ENCODE assay signal across 13 cellular contexts in the genomic region with DNA sequence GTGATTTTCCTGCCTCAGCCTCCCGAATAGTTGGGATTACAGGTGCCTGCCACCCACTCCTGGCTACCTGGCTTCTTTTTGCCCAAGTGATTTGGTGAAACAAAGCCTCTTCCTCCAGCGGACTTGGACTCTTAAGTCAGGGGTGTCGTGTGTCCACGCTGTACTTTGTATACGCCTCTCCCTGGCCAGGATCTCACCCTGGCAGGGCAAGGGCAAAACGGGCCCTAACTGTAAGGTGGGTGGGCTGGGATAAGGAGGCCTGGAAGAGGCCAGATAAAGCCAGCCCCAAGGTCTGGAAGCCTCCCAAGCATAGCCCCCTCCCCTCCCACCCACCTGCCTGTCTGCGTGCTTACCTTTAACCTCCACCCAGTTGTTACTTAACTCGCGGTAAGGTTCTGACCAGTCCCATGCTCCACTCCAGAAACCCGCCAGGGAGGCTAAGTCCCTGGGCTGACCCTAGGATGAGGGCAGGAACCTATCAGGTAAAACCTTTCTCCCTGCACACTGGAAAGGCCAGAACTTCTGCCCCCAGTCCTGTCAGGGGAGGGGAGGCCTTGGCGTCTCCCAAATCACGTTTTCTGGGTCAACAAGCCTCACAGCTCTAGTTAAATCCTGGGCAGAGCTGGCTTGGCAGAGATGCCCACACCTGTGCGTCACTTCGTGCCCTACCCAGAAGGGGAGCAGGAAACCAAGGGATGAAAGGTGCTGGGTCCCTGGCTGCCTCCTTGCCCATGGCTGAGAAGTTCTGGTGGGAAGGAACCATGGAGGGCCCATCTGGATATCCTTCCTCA. TPM values are rescaled to one million over a fixed set of nuclear protein-coding genes. Genes with fewer than 3 reads are reported as not detected.
A peak's percentile ranks its signal among the peaks of the same experiment; 100 is the strongest.
DNase-seq lines count a peak whose midpoint lies in the region; ATAC-seq, FAIRE-seq and TF ChIP-seq lines count a peak whose summit lies in the region.
"Had no signal": no experiment of that assay in that cellular context is flagged by ENCODE, and none has a peak within 500 bp of the region (broad histone marks: within the 10 kb centered on the region; RNA-seq: fewer than 3 reads in every experiment).

No MANE protein-coding gene starts in this region.

- TF ChIP-seq CTCF in Panc1 (IDR thresholded peaks at IDR 0.05) = no peak
- TF ChIP-seq CTCF in psoas muscle (IDR thresholded peaks at IDR 0.05) = no peak

- no peak for FAIRE-seq in GM12891 (lab: Jason Lieb, UNC)

- POLR2A ChIA-PET in Panc1 (lab: Charles Lee) = no interaction called here

- TF ChIP-seq POLR2A in GM12891 (IDR thresholded peaks at IDR 0.05; ENCODE audit: low read depth, low read length) = peak; percentile 60

- H3K4me3 ChIP-seq in Panc1 (ENCODE audit: low read depth in 2 of 2, low read length in 2 of 2) (no peak overlapping the region), psoas muscle (no peak overlapping the region)
- H3K4me3 ChIP-seq: tibial artery had no signal

- H3K27me3 ChIP-seq in Panc1 (ENCODE audit: control insufficient read depth, insufficient read depth, low read length) (no peaks in the 10 kb centered on the region), psoas muscle (ENCODE audit: insufficient read depth in 3 of 3, low read length in 2 of 3) (no peaks in the 10 kb centered on the region)
- H3K27me3 ChIP-seq: tibial artery had no signal

- H3K36me3 ChIP-seq in Panc1 (ENCODE audit: control insufficient read depth, insufficient read depth, low read length) (peaks cover 9% of the 10 kb centered on the region), psoas muscle (ENCODE audit: insufficient read depth in 1 of 2, low read depth in 1 of 2) (peaks cover 2 to 40% of the 10 kb centered on the region in 2 donors)

- WGBS in psoas muscle, 3 donors = 53 to 70% (median 61%) methylated on average over 14 of the region's 14 CpGs

- H3K27ac ChIP-seq in Panc1 (ENCODE audit: low read length) = no peak overlapping the region
- no peak overlapping the region for H3K27ac ChIP-seq in psoas muscle
- H3K27ac ChIP-seq: tibial artery had no signal

- no peaks in the 10 kb centered on the region for H3K9me3 ChIP-seq in Panc1 (ENCODE audit: control insufficient read depth, insufficient read depth, low read depth, low read length)
- no peaks in the 10 kb centered on the region for H3K9me3 ChIP-seq in psoas muscle
- H3K9me3 ChIP-seq: tibial artery had no signal

- intact Hi-C loops in Panc1 (cut with micrococcal nuclease; ENCODE audit: unreplicated experiment) (no loop called here), left colon (cut with DNase I, micrococcal nuclease) (loop anchor here in 1 of 2 donors (10.0 kb wide), 1 partner anchor 81 kb away; a partner anchor contains a TSS), psoas muscle (cut with DNase I) (no loop called here)

- peak; percentile 47 for ATAC-seq in Panc1
- ATAC-seq in left colon = peak; percentile 17
- peak in 3 of 4 donors; percentile 21 to 33 (median 29) for ATAC-seq in psoas muscle
- ATAC-seq: effector memory CD8-positive, alpha-beta T cell had no signal

- in situ Hi-C loops in Panc1 (cut with HindIII; ENCODE audit: low pct_unique_long_range_greater_than_20kb, low sequenced_read_pairs) = no loop called here

- CTCF ChIA-PET in Panc1 (lab: Charles Lee) = no interaction called here

- DNase-seq in GM12891 (ENCODE audit: insufficient read length, low spot score) = no peak
- no peak for DNase-seq in Panc1 (ENCODE audit: low read depth, low spot score)
- DNase-seq in left colon = no peak
- DNase-seq in psoas muscle = no peak
- DNase-seq in COLO668 (lab: John Stamatoyannopoulos, UW; ENCODE audit: unreplicated experiment) = no peak
- DNase-seq in NCI-H2029 (lab: John Stamatoyannopoulos, UW) = no peak
- DNase-seq in NCI-H526 treated with DMSO at 0.1 percent for 48 hours (lab: John Stamatoyannopoulos, UW) = no peak
- DNase-seq: activated CD4-positive, alpha-beta T cell treated with anti-CD3 and anti-CD28 coated beads, Interleukin-2, amount 50 U/mL, for 48 hours; activated gamma-delta T cell treated with Interleukin-2 at 50 U/mL for 16 hours; effector memory CD8-positive, alpha-beta T cell; HCEC 1CT; NCI-H526; tibial artery had no signal

- H3K4me1 ChIP-seq in Panc1 (ENCODE audit: control insufficient read depth, insufficient read depth, low read length) (no peaks in the 10 kb centered on the region), psoas muscle (peaks cover 20% of the 10 kb centered on the region)

- no TSS peak for BruUV-seq in Panc1 (replicated peaks; lab: Mats Ljungman, UMichigan)

TF ChIP-seq in GM12891, 5 proteins besides CTCF, POLR2A, EP300 and RAD21:
- TF ChIP-seq SPI1 (IDR thresholded peaks at IDR 0.05; ENCODE audit: low read depth, low read length) = no peak
- peak; percentile 51; the same call in 1 of the 2 replicates for TF ChIP-seq POLR2AphosphoS5 (IDR thresholded peaks at IDR 0.05; ENCODE audit: low read depth, low read length)
TF ChIP-seq in GM12891: peak in this region for 1.

RNA-seq across cellular contexts. Expression of a gene that starts 8.4 kb away (rescaled TPM):
- 48.5 TPM for polyA plus RNA-seq in GM12891 (2012; ENCODE audit: low read depth, missing spikeins)
- total RNA-seq in Panc1 (2021; ENCODE audit: unreplicated experiment) (48.7 TPM), left colon (10 to 100 TPM; 70.4 to 87.4 TPM), psoas muscle (10 to 100 TPM; 26.5 to 46.1 (median 42.9) TPM)
- polyA plus RNA-seq in Panc1 (2012; ENCODE audit: insufficient read length) = 66.8 TPM
- 10 to 100 TPM; 29.7 to 39.3 (median 31.5) TPM for polyA plus RNA-seq in psoas muscle

RNA-seq across cellular contexts. Expression of a gene that starts 8.5 kb away (rescaled TPM):
- 48.1 TPM for polyA plus RNA-seq in GM12891 (2012; ENCODE audit: low read depth, missing spikeins)
- total RNA-seq in Panc1 (2021; ENCODE audit: unreplicated experiment) = 56.5 TPM
- polyA plus RNA-seq in Panc1 (2012; ENCODE audit: insufficient read length) = 62.7 TPM
- 10 to 100 TPM; 31.4 to 47.0 TPM for total RNA-seq in left colon
- total RNA-seq in psoas muscle = 10 to 100 TPM; 39.7 to 61.9 (median 45.8) TPM
- polyA plus RNA-seq in psoas muscle = 10 to 100 TPM; 21.9 to 32.3 (median 29.8) TPM

RNA-seq across cellular contexts. Expression of a gene that starts 15.7 kb away (rescaled TPM):
- 10.6 TPM for polyA plus RNA-seq in GM12891 (2012; ENCODE audit: low read depth, missing spikeins)
- 0.49 TPM for total RNA-seq in Panc1 (2021; ENCODE audit: unreplicated experiment)
- 0.86 TPM for polyA plus RNA-seq in Panc1 (2012; ENCODE audit: insufficient read length)
- total RNA-seq in left colon = 1 to 10 TPM; 2.8 to 3.1 TPM
- total RNA-seq in psoas muscle = 10 to 100 TPM in 2 of 4 donors, 1 to 10 TPM in 2; 8.3 to 12.0 (median 10.3) TPM
- 10 to 100 TPM in 1 of 3 donors, 1 to 10 TPM in 2; 5.3 to 10.0 (median 8.4) TPM for polyA plus RNA-seq in psoas muscle

RNA-seq across cellular contexts. Expression of a gene that starts 59.1 kb away (rescaled TPM):
- 6.3 TPM for polyA plus RNA-seq in GM12891 (2012; ENCODE audit: low read depth, missing spikeins)
- total RNA-seq in Panc1 (2021; ENCODE audit: unreplicated experiment) (8.2 TPM), left colon (10 to 100 TPM; 32.0 to 32.7 TPM), psoas muscle (1 to 10 TPM; 2.8 to 6.7 (median 4.0) TPM)
- 8.3 TPM for polyA plus RNA-seq in Panc1 (2012; ENCODE audit: insufficient read length)
- polyA plus RNA-seq in psoas muscle = 1 to 10 TPM; 4.6 to 6.9 (median 5.0) TPM
